Comparison of ENCODE assay signal across 10 cellular contexts in genomic region chr6:11218077-11218392, GRCh38. TPM values are rescaled to one million over a fixed set of nuclear protein-coding genes. Genes with fewer than 3 reads are reported as not detected.
DNase-seq lines count a peak whose midpoint lies in the region; ATAC-seq and TF ChIP-seq lines count a peak whose summit lies in the region.
"Had no signal": no experiment of that assay in that cellular context is flagged by ENCODE, and none has a peak within 500 bp of the region (broad histone marks: within the 10 kb centered on the region; RNA-seq: fewer than 3 reads in every experiment).

No MANE protein-coding gene starts in this region.

- H2BK12ac ChIP-seq in trophoblast cell (ENCODE audit: low read length): no peak overlapping the region

- no peak for TF ChIP-seq RAD21 in SK-N-SH (IDR thresholded peaks at IDR 0.05; ENCODE audit: low read length)

- no peaks in the 10 kb centered on the region for H3K9me3 ChIP-seq in SK-N-SH
- no peaks in the 10 kb centered on the region for H3K9me3 ChIP-seq in mesodermal cell (ENCODE audit: control insufficient read depth, low read length)
- no peaks in the 10 kb centered on the region for H3K9me3 ChIP-seq in testis
- peaks cover 2% of the 10 kb centered on the region for H3K9me3 ChIP-seq in trophoblast cell (ENCODE audit: insufficient read depth, low read depth, low read length)

- POLR2A ChIA-PET in SK-N-SH (lab: Yijun Ruan, JAX): interaction anchor here (1.1 kb wide), 1 partner anchor 14 kb away, joined by 3 read pairs; the partner anchor contains the start of gene NEDD9

- no peak overlapping the region for H4K12ac ChIP-seq in trophoblast cell (ENCODE audit: low read depth, low read length)

- H3K27ac ChIP-seq in SK-N-SH (ENCODE audit: low read depth in 2 of 2, low read length in 1 of 2) (peak overlapping the region; percentile 7 to 76), caudate nucleus (ENCODE audit: low read depth, low read length) (peak overlapping the region; percentile 74), mesodermal cell (ENCODE audit: low read depth, low read length, severe bottlenecking) (peak overlapping the region; percentile 88), testis (peak overlapping the region; percentile 74 to 76), trophoblast cell (ENCODE audit: low read depth, low read length) (no peak overlapping the region)

- peaks cover 4% of the 10 kb centered on the region; the same call in 1 of the 2 replicates for H4K20me1 ChIP-seq in SK-N-SH (ENCODE audit: insufficient read depth)

- H3K79me2 ChIP-seq in SK-N-SH (ENCODE audit: insufficient read depth) (peaks cover 99% of the 10 kb centered on the region), trophoblast cell (ENCODE audit: control insufficient read depth, insufficient read depth, low read length, poor library complexity) (peaks cover 2% of the 10 kb centered on the region)

- no peak for TF ChIP-seq POLR2A in testis (IDR thresholded peaks at IDR 0.05)

- no peak for TF ChIP-seq EP300 in SK-N-SH (IDR thresholded peaks at IDR 0.05; ENCODE audit: borderline replicate concordance in 1 of 2, low read depth in 1 of 2, low read length in 1 of 2)

- no peak overlapping the region for H2AFZ ChIP-seq in SK-N-SH (ENCODE audit: low read depth)
- no peak overlapping the region for H2AFZ ChIP-seq in trophoblast cell (ENCODE audit: insufficient read depth, low read length, poor library complexity)

- WGBS in SK-N-SH (ENCODE audit: low lambda C conversion rate): 98% methylated on average over 2 of the region's 2 CpGs
- WGBS in mesodermal cell (ENCODE audit: insufficient coverage in 2 of 2), 2 experiments: 89 to 100% methylated on average over 2 of the region's 2 CpGs
- whole genome bisulfite sequencing in testis, 2 donors: 82 to 91% methylated on average over 2 of the region's 2 CpGs
- WGBS in trophoblast cell (ENCODE audit: extremely low coverage, insufficient coverage, insufficient read length): no CpG with 5 or more reads among the region's 2 CpGs

- no peak overlapping the region for H3K18ac ChIP-seq in trophoblast cell (ENCODE audit: low read length)

- H3K9ac ChIP-seq in SK-N-SH (no peak overlapping the region), trophoblast cell (ENCODE audit: low read length) (no peak overlapping the region)

- DNase-seq in SK-N-SH: no peak
- DNase-seq in caudate nucleus (lab: John Stamatoyannopoulos, UW): no peak
- no peak for DNase-seq in testis
- no peak for DNase-seq in trophoblast cell
- no peak for DNase-seq in MV-4-11 (lab: John Stamatoyannopoulos, UW)
- DNase-seq: activated CD4-positive, alpha-beta T cell treated with anti-CD3 and anti-CD28 coated beads, Interleukin-2, amount 50 U/mL, for 48 hours; activated gamma-delta T cell had no signal

- no peak overlapping the region for H4K91ac ChIP-seq in trophoblast cell (ENCODE audit: low read depth, low read length)

- H3F3A ChIP-seq in SK-N-SH (replicated peaks; ENCODE audit: insufficient read depth): peaks cover 19% of the 10 kb centered on the region

- H4K8ac ChIP-seq in trophoblast cell (ENCODE audit: low read depth, low read length): no peak overlapping the region

- no peak overlapping the region for H3K14ac ChIP-seq in trophoblast cell (ENCODE audit: low read length)

- H2BK5ac ChIP-seq in trophoblast cell (ENCODE audit: low read depth, low read length, poor library complexity): no peak overlapping the region

- no peak overlapping the region for H2AK5ac ChIP-seq in trophoblast cell (ENCODE audit: low read length)

- no peaks in the 10 kb centered on the region for H3K9me2 ChIP-seq in SK-N-SH

- no peak overlapping the region for H3K4ac ChIP-seq in trophoblast cell (ENCODE audit: low read depth, low read length)

- H3K4me2 ChIP-seq in SK-N-SH (0 out of 2 replicates have a peak overlapping the region, but pooled peaks have one; percentile 13), trophoblast cell (ENCODE audit: low read length) (no peak overlapping the region)

- no peak overlapping the region for H3K23ac ChIP-seq in trophoblast cell (ENCODE audit: low read length)

- intact Hi-C loops in testis (cut with DNase I; ENCODE audit: low total_unique reads): no loop called here

- TF ChIP-seq CTCF in SK-N-SH (IDR thresholded peaks at IDR 0.05): no peak
- no peak for TF ChIP-seq CTCF in testis (IDR thresholded peaks at IDR 0.05)

- H3K4me1 ChIP-seq in SK-N-SH (ENCODE audit: control insufficient read depth in 1 of 2, insufficient read depth in 2 of 2, low read depth in 1 of 2, low read length in 1 of 2) (peaks cover 42 to 88% of the 10 kb centered on the region in 2 experiments; a peak in 3 of 4 replicates), mesodermal cell (ENCODE audit: control insufficient read depth, insufficient read depth, low read length, poor library complexity, severe bottlenecking) (peaks cover 43% of the 10 kb centered on the region), testis (peaks cover 66% of the 10 kb centered on the region), trophoblast cell (ENCODE audit: control insufficient read depth in 1 of 2, insufficient read depth in 2 of 2, low read length in 2 of 2) (peaks cover 12 to 15% of the 10 kb centered on the region in 2 experiments)

- H3K79me1 ChIP-seq in trophoblast cell (ENCODE audit: low read length): no peaks in the 10 kb centered on the region

- no peaks in the 10 kb centered on the region for H3K27me3 ChIP-seq in SK-N-SH (ENCODE audit: insufficient read depth)
- H3K27me3 ChIP-seq in testis: no peaks in the 10 kb centered on the region
- H3K27me3 ChIP-seq in trophoblast cell (ENCODE audit: insufficient read depth, low read length): no peaks in the 10 kb centered on the region

- no peak overlapping the region for H2BK120ac ChIP-seq in trophoblast cell (ENCODE audit: insufficient read depth, low read length, poor library complexity)

- ATAC-seq in SK-N-SH treated with all-trans-retinoic acid at 6 μM for 48 hours (no peak), GM18502 (IDR thresholded peaks at IDR 0.05; ENCODE audit: poor library complexity, unreplicated experiment) (no peak)

- CTCF ChIA-PET in SK-N-SH (lab: Yijun Ruan, JAX): interaction anchor here (0.7 to 3.5 kb wide), 3 partner anchors 30 to 278 kb away, joined by 3 to 22 read pairs (median 6); no protein-coding TSS in a partner anchor

- H3K4me3 ChIP-seq in SK-N-SH (ENCODE audit: low read depth in 2 of 2, low read length in 1 of 2): no peak overlapping the region
- no peak overlapping the region for H3K4me3 ChIP-seq in mesodermal cell (ENCODE audit: extremely low read depth, insufficient read depth, low read length, poor library complexity, severe bottlenecking)
- no peak overlapping the region for H3K4me3 ChIP-seq in testis
- H3K4me3 ChIP-seq in trophoblast cell (ENCODE audit: low read depth, low read length): no peak overlapping the region

- H3K36me3 ChIP-seq in SK-N-SH (replicated peaks in 1 of 2; ENCODE audit: control insufficient read depth in 1 of 2, insufficient read depth in 2 of 2, low read length in 1 of 2): peaks cover 12 to 13% of the 10 kb centered on the region in 2 experiments
- peaks cover 58% of the 10 kb centered on the region for H3K36me3 ChIP-seq in mesodermal cell (ENCODE audit: control insufficient read depth, insufficient read depth, low read length)
- no peaks in the 10 kb centered on the region for H3K36me3 ChIP-seq in testis (ENCODE audit: low read depth, missing control alignments)
- H3K36me3 ChIP-seq in trophoblast cell (ENCODE audit: control insufficient read depth in 1 of 2, insufficient read depth in 2 of 2, low read length in 2 of 2): peaks cover 26 to 51% of the 10 kb centered on the region in 2 experiments

TF ChIP-seq in SK-N-SH, 30 proteins besides CTCF, POLR2A, EP300 and RAD21 (continues in another document):
- TF ChIP-seq, protein P1, sequence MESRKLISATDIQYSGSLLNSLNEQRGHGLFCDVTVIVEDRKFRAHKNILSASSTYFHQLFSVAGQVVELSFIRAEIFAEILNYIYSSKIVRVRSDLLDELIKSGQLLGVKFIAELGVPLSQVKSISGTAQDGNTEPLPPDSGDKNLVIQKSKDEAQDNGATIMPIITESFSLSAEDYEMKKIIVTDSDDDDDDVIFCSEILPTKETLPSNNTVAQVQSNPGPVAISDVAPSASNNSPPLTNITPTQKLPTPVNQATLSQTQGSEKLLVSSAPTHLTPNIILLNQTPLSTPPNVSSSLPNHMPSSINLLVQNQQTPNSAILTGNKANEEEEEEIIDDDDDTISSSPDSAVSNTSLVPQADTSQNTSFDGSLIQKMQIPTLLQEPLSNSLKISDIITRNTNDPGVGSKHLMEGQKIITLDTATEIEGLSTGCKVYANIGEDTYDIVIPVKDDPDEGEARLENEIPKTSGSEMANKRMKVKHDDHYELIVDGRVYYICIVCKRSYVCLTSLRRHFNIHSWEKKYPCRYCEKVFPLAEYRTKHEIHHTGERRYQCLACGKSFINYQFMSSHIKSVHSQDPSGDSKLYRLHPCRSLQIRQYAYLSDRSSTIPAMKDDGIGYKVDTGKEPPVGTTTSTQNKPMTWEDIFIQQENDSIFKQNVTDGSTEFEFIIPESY (IDR thresholded peaks at IDR 0.05; ENCODE audit: borderline replicate concordance, low read depth): no peak
- TF ChIP-seq MEF2A (IDR thresholded peaks at IDR 0.05; ENCODE audit: borderline replicate concordance, low read depth) (no peak), TEAD4 (IDR thresholded peaks at IDR 0.05; ENCODE audit: borderline replicate concordance, insufficient read depth) (no peak)

TF ChIP-seq in SK-N-SH treated with all-trans-retinoic acid at 6 μM for 48 hours, 23 proteins besides CTCF, POLR2A, EP300 and RAD21 (continues in another document):
- TF ChIP-seq, protein P2, sequence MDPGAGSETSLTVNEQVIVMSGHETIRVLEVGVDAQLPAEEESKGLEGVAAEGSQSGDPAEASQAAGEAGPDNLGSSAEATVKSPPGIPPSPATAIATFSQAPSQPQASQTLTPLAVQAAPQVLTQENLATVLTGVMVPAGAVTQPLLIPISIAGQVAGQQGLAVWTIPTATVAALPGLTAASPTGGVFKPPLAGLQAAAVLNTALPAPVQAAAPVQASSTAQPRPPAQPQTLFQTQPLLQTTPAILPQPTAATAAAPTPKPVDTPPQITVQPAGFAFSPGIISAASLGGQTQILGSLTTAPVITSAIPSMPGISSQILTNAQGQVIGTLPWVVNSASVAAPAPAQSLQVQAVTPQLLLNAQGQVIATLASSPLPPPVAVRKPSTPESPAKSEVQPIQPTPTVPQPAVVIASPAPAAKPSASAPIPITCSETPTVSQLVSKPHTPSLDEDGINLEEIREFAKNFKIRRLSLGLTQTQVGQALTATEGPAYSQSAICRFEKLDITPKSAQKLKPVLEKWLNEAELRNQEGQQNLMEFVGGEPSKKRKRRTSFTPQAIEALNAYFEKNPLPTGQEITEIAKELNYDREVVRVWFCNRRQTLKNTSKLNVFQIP (CRISPR knock-in tag; IDR thresholded peaks at IDR 0.05; ENCODE audit: borderline replicate concordance, low read depth): no peak
- TF ChIP-seq ZFP30 (CRISPR knock-in tag; IDR thresholded peaks at IDR 0.05): no peak
- TF ChIP-seq RARB (CRISPR knock-in tag; IDR thresholded peaks at IDR 0.05): no peak
- TF ChIP-seq ESRRG (CRISPR knock-in tag; IDR thresholded peaks at IDR 0.05): no peak

RNA-seq across cellular contexts. Expression of gene NEDD9, which starts 14.4 kb away (rescaled TPM):
- polyA plus RNA-seq in SK-N-SH (2012; rRNA removed) (7.4 and 9.9 TPM in 2 replicates), testis (ENCODE audit: insufficient read depth, low read depth, low replicate concordance) (21.0 TPM)
- 6.1 and 6.8 TPM in 2 replicates for polyA plus RNA-seq in SK-N-SH (2012; cell fraction: cytosol; rRNA removed)
- polyA plus RNA-seq in SK-N-SH (2012; cell fraction: nucleus; rRNA removed): 12.2 and 22.1 TPM in 2 replicates
- polyA plus RNA-seq in mesodermal cell (2013, experiment 1 of 2): 16.7 TPM
- polyA plus RNA-seq in mesodermal cell (2013, experiment 2 of 2): 16.1 TPM
- 10 to 100 TPM; 31.8 to 67.0 TPM for total RNA-seq in testis
- 46.4 and 47.9 TPM in 2 replicates for polyA plus RNA-seq in trophoblast cell (2013)
